ENCODE assay signal across 28 cellular contexts in the genomic region with DNA sequence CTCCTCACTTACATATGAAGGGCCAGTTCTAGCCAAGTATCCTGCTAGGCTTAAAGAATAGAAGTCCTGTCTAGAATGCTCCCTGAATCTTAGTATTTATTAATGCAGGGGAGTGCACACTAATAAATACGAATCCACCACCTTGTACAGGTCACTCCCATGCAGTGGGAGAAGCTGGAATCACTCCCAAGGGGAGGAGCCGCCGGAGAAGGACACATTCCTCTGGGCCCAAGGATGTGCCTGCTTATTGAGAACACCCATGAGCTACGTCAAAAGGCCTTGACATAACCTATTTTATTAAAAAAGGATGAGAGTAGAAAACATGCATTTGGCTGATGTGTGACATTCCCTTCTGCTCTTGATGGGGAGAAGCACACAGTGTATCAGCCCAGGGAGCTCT.
"Had no signal": no experiment of that assay in that cellular context is flagged by ENCODE, and none has a peak within 500 bp of the region (broad histone marks: within the 10 kb centered on the region; RNA-seq: fewer than 3 reads in every experiment).

No MANE protein-coding gene starts in this region.

- H3K4me1 Mint-ChIP-seq: activated B cell treated with CpG ODN at 0.5 μM for 24 hours, endodermal cell had no signal

- H3K4me3 ChIP-seq: coronary artery, dorsolateral prefrontal cortex had no signal

- H3K27ac Mint-ChIP-seq: activated B cell treated with CpG ODN at 0.5 μM for 24 hours; activated CD4-positive, alpha-beta T cell treated with anti-CD3 and anti-CD28 coated beads, Interleukin-2, amount 10 ng/mL, durations not matched to agents 24 days and 14 days; activated naive CD4-positive, alpha-beta T cell treated with anti-CD3 and anti-CD28 coated beads, Interleukin-2, amount 50 U/mL, for 72 hours; activated T-helper 1 cell treated with anti-CD3 and anti-CD28 coated beads, Interleukin-12 subunit alpha, Interleukin-12 subunit beta, Interleukin-2, Interleukin-4 antibody, amounts not matched to agents 30 ng/mL and 10 ng/mL and 1 ng/mL, durations not matched to agents 14 hours and 24 hours and 36 hours; dendritic cell treated with granulocyte-macrophage colony-stimulating factor and Interleukin-4, amounts not matched to agents 40 ng/mL and 50 ng/mL, for 4 days; endodermal cell; T-helper 17 cell had no signal

- H3K9me3 Mint-ChIP-seq: activated B cell treated with CpG ODN at 0.5 μM for 24 hours; activated CD4-positive, alpha-beta memory T cell treated with anti-CD3 and anti-CD28 coated beads, Interleukin-2, amount 10 ng/mL, durations not matched to agents 7 days and 5 days; activated naive CD4-positive, alpha-beta T cell treated with anti-CD3 and anti-CD28 coated beads, Interleukin-2, amount 50 U/mL, for 72 hours; activated naive CD8-positive, alpha-beta T cell treated with anti-CD3 and anti-CD28 coated beads, Interleukin-2, amount 10 ng/mL, durations not matched to agents 7 days and 5 days; activated T-helper 2 cell treated with anti-CD3 and anti-CD28 coated beads, Interferon-gamma antibody, Interleukin-2, Interleukin-4, amounts not matched to agents 10 μg/mL and 5 μg/mL and 100 μg/mL, durations not matched to agents 14 hours and 24 hours and 36 hours; central memory CD8-positive, alpha-beta T cell; dendritic cell treated with granulocyte-macrophage colony-stimulating factor and Interleukin-4, amounts not matched to agents 40 ng/mL and 50 ng/mL, for 4 days; endodermal cell; T-helper 2 cell treated with Interferon-gamma antibody and Interleukin-4, amounts not matched to agents 5 μg/mL and 100 μg/mL, for 36 hours had no signal

- DNase-seq: activated B cell treated with CpG ODN at 0.5 μM for 24 hours; activated CD4-positive, alpha-beta memory T cell treated with anti-CD3 and anti-CD28 coated beads, Interleukin-2, amount 10 ng/mL, durations not matched to agents 7 days and 5 days; activated CD4-positive, alpha-beta T cell treated with anti-CD3 and anti-CD28 coated beads, Interleukin-2, amount 10 ng/mL, durations not matched to agents 24 days and 14 days; activated CD4-positive, alpha-beta T cell treated with anti-CD3 and anti-CD28 coated beads, Interleukin-2, amount 50 U/mL, for 4 hours; activated effector memory CD4-positive, alpha-beta T cell treated with anti-CD3 and anti-CD28 coated beads, Interleukin-2, amount 50 U/mL, for 16 hours; activated naive CD8-positive, alpha-beta T cell treated with anti-CD3 and anti-CD28 coated beads, Interleukin-2, amount 10 ng/mL, durations not matched to agents 7 days and 5 days; activated T-cell treated with anti-CD3 and anti-CD28 coated beads, Interleukin-2, amount 50 U/mL, for 1 hour; activated T-cell treated with anti-CD3 and anti-CD28 coated beads, Interleukin-2, amount 50 U/mL, for 48 hours; amniotic stem cell; anterior cingulate cortex; brain microvascular endothelial cell; dorsolateral prefrontal cortex; effector memory CD4-positive, alpha-beta T cell; endodermal cell; foreskin fibroblast; head of caudate nucleus; T-helper 17 cell; T1000; WERI-Rb-1 had no signal

- H3K36me3 ChIP-seq: brain microvascular endothelial cell had no signal

- ATAC-seq: activated CD4-positive, CD25-positive, alpha-beta regulatory T cell treated with anti-CD3 and anti-CD28 coated beads, Interleukin-2, amount 50 U/mL, for 24 hours; activated naive CD4-positive, alpha-beta T cell treated with anti-CD3 and anti-CD28 coated beads, Interleukin-2, amount 50 U/mL, for 72 hours; esophagus mucosa; T-helper 17 cell had no signal

- H3K27me3 ChIP-seq: brain microvascular endothelial cell, dorsolateral prefrontal cortex had no signal

- H3K27ac ChIP-seq: brain microvascular endothelial cell, coronary artery, WERI-Rb-1 had no signal

- H3K4me3 Mint-ChIP-seq: activated B cell treated with CpG ODN at 0.5 μM for 24 hours; activated CD4-positive, alpha-beta memory T cell treated with anti-CD3 and anti-CD28 coated beads, Interleukin-2, amount 10 ng/mL, durations not matched to agents 7 days and 5 days; activated CD4-positive, alpha-beta T cell treated with anti-CD3 and anti-CD28 coated beads, Interleukin-2, amount 10 ng/mL, durations not matched to agents 24 days and 14 days; activated naive CD8-positive, alpha-beta T cell treated with anti-CD3 and anti-CD28 coated beads, Interleukin-2, amount 10 ng/mL, durations not matched to agents 7 days and 5 days; activated T-helper 1 cell treated with anti-CD3 and anti-CD28 coated beads, Interleukin-12 subunit alpha, Interleukin-12 subunit beta, Interleukin-2, Interleukin-4 antibody, amounts not matched to agents 30 ng/mL and 10 ng/mL and 1 ng/mL, durations not matched to agents 14 hours and 24 hours and 36 hours; central memory CD8-positive, alpha-beta T cell; dendritic cell treated with granulocyte-macrophage colony-stimulating factor and Interleukin-4, amounts not matched to agents 40 ng/mL and 50 ng/mL, for 4 days; endodermal cell; T-helper 17 cell had no signal

- H3K27me3 Mint-ChIP-seq: activated B cell treated with CpG ODN at 0.5 μM for 24 hours; activated CD4-positive, alpha-beta memory T cell treated with anti-CD3 and anti-CD28 coated beads, Interleukin-2, amount 10 ng/mL, durations not matched to agents 7 days and 5 days; activated CD4-positive, alpha-beta T cell treated with anti-CD3 and anti-CD28 coated beads, Interleukin-2, amount 10 ng/mL, durations not matched to agents 24 days and 14 days; activated naive CD8-positive, alpha-beta T cell treated with anti-CD3 and anti-CD28 coated beads, Interleukin-2, amount 10 ng/mL, durations not matched to agents 7 days and 5 days; central memory CD8-positive, alpha-beta T cell; dendritic cell treated with granulocyte-macrophage colony-stimulating factor and Interleukin-4, amounts not matched to agents 40 ng/mL and 50 ng/mL, for 4 days; T-helper 17 cell had no signal
